In the genomic region with DNA sequence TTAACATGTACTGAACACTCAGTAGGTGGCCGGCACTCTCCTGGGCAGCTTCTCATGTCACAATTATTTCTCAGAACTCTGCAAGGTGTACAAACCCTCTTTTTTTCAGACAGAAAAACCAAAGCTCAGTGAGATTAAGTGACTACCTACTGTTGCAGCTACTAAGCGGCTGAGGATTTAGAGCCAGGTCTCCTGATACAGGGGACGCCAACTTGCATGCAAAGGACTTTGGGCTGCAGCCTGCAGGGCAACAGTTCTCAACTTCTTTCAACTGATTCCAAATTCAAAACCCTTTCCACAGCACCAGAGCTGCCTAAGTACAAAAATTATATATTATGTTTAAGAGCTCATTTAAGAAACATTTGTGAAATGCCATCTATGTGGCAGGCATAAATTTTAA, we compare ENCODE assay signal across 8 cellular contexts.
"Had no signal": no experiment of that assay in that cellular context is flagged by ENCODE, and none has a peak within 500 bp of the region (broad histone marks: within the 10 kb centered on the region; RNA-seq: fewer than 3 reads in every experiment).

No MANE protein-coding gene starts in this region.

- H3K4me3 ChIP-seq: GM23248, HAP-1 had no signal

- H3K36me3 Mint-ChIP-seq: IgD-negative memory B cell had no signal

- H3K4me1 Mint-ChIP-seq: IgD-negative memory B cell had no signal

- H3K4me3 Mint-ChIP-seq: HFFc6, IgD-negative memory B cell had no signal

- H3K27ac ChIP-seq: GM23248 had no signal

- DNase-seq: GM23248, GOT3, H7, HFFc6, KBM-7 had no signal

- ATAC-seq: HCT116 had no signal

- H3K27ac Mint-ChIP-seq: HFFc6, IgD-negative memory B cell had no signal

- H3K9me3 ChIP-seq: HAP-1 had no signal

- H3K4me1 ChIP-seq: HAP-1 had no signal

- H2AFZ ChIP-seq: GM23248 had no signal

- H3K36me3 ChIP-seq: HAP-1 had no signal

- H3K9ac ChIP-seq: GM23248 had no signal

- H3K9me3 Mint-ChIP-seq: HFFc6 had no signal
